8 cellular contexts compared by ENCODE assay signal in genomic region chr2:85753525-85754312, GRCh38. TPM values are rescaled to one million over a fixed set of nuclear protein-coding genes. Genes with fewer than 3 reads are reported as not detected.
DNase-seq lines count a peak whose midpoint lies in the region; ATAC-seq and TF ChIP-seq lines count a peak whose summit lies in the region.

Gene ATOH8 (plus strand): TSS chr2:85753991. CDS start chr2:85754190, 199 bp downstream.

- H3K27me3 Mint-ChIP-seq in activated T-helper 2 cell treated with anti-CD3 and anti-CD28 coated beads, Interferon-gamma antibody, Interleukin-2, Interleukin-4, amounts not matched to agents 10 μg/mL and 5 μg/mL and 100 μg/mL, durations not matched to agents 14 hours and 24 hours and 36 hours (ENCODE audit: low read depth): peaks cover 66% of the 10 kb centered on the region
- peaks cover 44 to 49% of the 10 kb centered on the region in 2 donors for H3K27me3 Mint-ChIP-seq in natural killer cell (ENCODE audit: low read depth in 2 of 2)

- H3K27ac ChIP-seq in gastroesophageal sphincter: peak within 1 kb of the TSS; percentile 10 to 89 (median 86)
- peak within 1 kb of the TSS; percentile 86 for H3K27ac ChIP-seq in vagina

- H3K4me1 ChIP-seq in gastroesophageal sphincter: peaks cover 0 to 93% (median 56%) of the 10 kb centered on the region in 3 donors
- H3K4me1 ChIP-seq in vagina: peaks cover 73% of the 10 kb centered on the region

- H3K4me3 Mint-ChIP-seq in activated T-helper 2 cell treated with anti-CD3 and anti-CD28 coated beads, Interferon-gamma antibody, Interleukin-2, Interleukin-4, amounts not matched to agents 10 μg/mL and 5 μg/mL and 100 μg/mL, durations not matched to agents 14 hours and 24 hours and 36 hours (ENCODE audit: low read depth): peak within 1 kb of the TSS; percentile 81
- peak within 1 kb of the TSS; percentile 83 for H3K4me3 Mint-ChIP-seq in natural killer cell

- no peaks in the 10 kb centered on the region for H3K9me3 ChIP-seq in gastroesophageal sphincter
- no peaks in the 10 kb centered on the region for H3K9me3 ChIP-seq in vagina

- no peak for TF ChIP-seq EP300 in gastroesophageal sphincter (IDR thresholded peaks at IDR 0.05)

- H3K36me3 Mint-ChIP-seq in activated T-helper 2 cell treated with anti-CD3 and anti-CD28 coated beads, Interferon-gamma antibody, Interleukin-2, Interleukin-4, amounts not matched to agents 10 μg/mL and 5 μg/mL and 100 μg/mL, durations not matched to agents 14 hours and 24 hours and 36 hours (ENCODE audit: low read depth): no peaks in the 10 kb centered on the region
- no peaks in the 10 kb centered on the region for H3K36me3 Mint-ChIP-seq in natural killer cell

- WGBS in gastroesophageal sphincter (ENCODE audit: low coverage in 1 of 2), 2 donors: 0% methylated on average over 1 to 5 of the region's 81 CpGs

- H3K27ac Mint-ChIP-seq in activated T-helper 2 cell treated with anti-CD3 and anti-CD28 coated beads, Interferon-gamma antibody, Interleukin-2, Interleukin-4, amounts not matched to agents 10 μg/mL and 5 μg/mL and 100 μg/mL, durations not matched to agents 14 hours and 24 hours and 36 hours: no peak within 1 kb of the TSS
- H3K27ac Mint-ChIP-seq in natural killer cell: peak within 1 kb of the TSS in 1 of 2 donors; percentile 31

- H3K4me1 Mint-ChIP-seq in activated T-helper 2 cell treated with anti-CD3 and anti-CD28 coated beads, Interferon-gamma antibody, Interleukin-2, Interleukin-4, amounts not matched to agents 10 μg/mL and 5 μg/mL and 100 μg/mL, durations not matched to agents 14 hours and 24 hours and 36 hours (ENCODE audit: low read depth): peaks cover 15% of the 10 kb centered on the region
- peaks cover 0 to 27% of the 10 kb centered on the region in 2 donors for H3K4me1 Mint-ChIP-seq in natural killer cell

- H3K4me3 ChIP-seq in gastroesophageal sphincter: peak within 1 kb of the TSS; percentile 82 to 83
- H3K4me3 ChIP-seq in vagina: peak within 1 kb of the TSS; percentile 66 to 91

- intact Hi-C loops in activated T-helper 2 cell treated with anti-CD3 and anti-CD28 coated beads, Interferon-gamma antibody, Interleukin-2, Interleukin-4, amounts not matched to agents 10 μg/mL and 5 μg/mL and 100 μg/mL, durations not matched to agents 14 hours and 24 hours and 36 hours (cut with micrococcal nuclease): no loop called here
- intact Hi-C loops in natural killer cell (cut with micrococcal nuclease) (no loop called here), vagina (cut with DNase I) (loop anchor here (5.0 kb wide), 1 partner anchor 39 kb away; no protein-coding TSS in a partner anchor)

- H3K9me3 Mint-ChIP-seq in activated T-helper 2 cell treated with anti-CD3 and anti-CD28 coated beads, Interferon-gamma antibody, Interleukin-2, Interleukin-4, amounts not matched to agents 10 μg/mL and 5 μg/mL and 100 μg/mL, durations not matched to agents 14 hours and 24 hours and 36 hours: no peaks in the 10 kb centered on the region
- H3K9me3 Mint-ChIP-seq in natural killer cell: no peaks in the 10 kb centered on the region

- peak; percentile 56 to 71 for DNase-seq in NOMO-1 (lab: John Stamatoyannopoulos, UW; ENCODE audit: unreplicated experiment in 2 of 2)
- no peak for DNase-seq in NOMO-1 treated with dmso at 0.1 percent for 144 hours (lab: John Stamatoyannopoulos, UW; ENCODE audit: unreplicated experiment)
- DNase-seq in NCI-H1694 (lab: John Stamatoyannopoulos, UW): peak; percentile 50
- DNase-seq in activated T-helper 2 cell treated with anti-CD3 and anti-CD28 coated beads, Interferon-gamma antibody, Interleukin-2, Interleukin-4, amounts not matched to agents 10 μg/mL and 5 μg/mL and 100 μg/mL, durations not matched to agents 14 hours and 24 hours and 36 hours (ENCODE audit: low spot score): peak; percentile 25
- peak; percentile 24 for DNase-seq in natural killer cell
- DNase-seq in vagina (ENCODE audit: extremely low spot score in 2 of 2): no peak
- DNase-seq in NCI-H1436 (lab: John Stamatoyannopoulos, UW): no peak

- no peaks in the 10 kb centered on the region for H3K27me3 ChIP-seq in gastroesophageal sphincter
- no peaks in the 10 kb centered on the region for H3K27me3 ChIP-seq in vagina

- TF ChIP-seq CTCF in gastroesophageal sphincter (IDR thresholded peaks at IDR 0.05): no peak
- TF ChIP-seq CTCF in natural killer cell (IDR thresholded peaks at IDR 0.05): no peak
- TF ChIP-seq CTCF in vagina (IDR thresholded peaks at IDR 0.05): no peak

- H3K36me3 ChIP-seq in gastroesophageal sphincter: peaks cover 0 to 8% of the 10 kb centered on the region in 2 donors
- H3K36me3 ChIP-seq in vagina: no peaks in the 10 kb centered on the region

- TF ChIP-seq POLR2A in gastroesophageal sphincter (IDR thresholded peaks at IDR 0.05): peak; percentile 44 to 58
- TF ChIP-seq POLR2A in vagina (IDR thresholded peaks at IDR 0.05): peak in 1 of 2 donors; percentile 30

- ATAC-seq in gastroesophageal sphincter (peak; percentile 53), natural killer cell (peak in 2 of 3 donors; percentile 46 to 49)

RNA-seq across cellular contexts. Expression of gene ATOH8, which starts in this region (rescaled TPM):
- 0.07 and 0.11 TPM in 2 replicates for total RNA-seq in activated T-helper 2 cell treated with anti-CD3 and anti-CD28 coated beads, Interferon-gamma antibody, Interleukin-2, Interleukin-4, amounts not matched to agents 10 μg/mL and 5 μg/mL and 100 μg/mL, durations not matched to agents 14 hours and 24 hours and 36 hours
- total RNA-seq in gastroesophageal sphincter (10 to 100 TPM; 34.5 to 79.5 (median 59.6) TPM), natural killer cell (under 1 TPM in 1 of 3 donors, not detected in 2; 0.23 TPM), vagina (66.5 TPM)

Comparison
In these comparisons a context has a peak if more than half of its experiments do, and no peak if none do; other contexts are left out.
1. RNA of gene ATOH8 (total RNA-seq): 34.5 to 79.5 TPM in gastroesophageal sphincter and 66.5 TPM in vagina (single experiment); 0.23 TPM in natural killer cell and 0.07 to 0.11 TPM in activated T-helper 2 cell treated with anti-CD3 and anti-CD28 coated beads, Interferon-gamma antibody, Interleukin-2, Interleukin-4, amounts not matched to agents 10 μg/mL and 5 μg/mL and 100 μg/mL, durations not matched to agents 14 hours and 24 hours and 36 hours; every median in the first group is over 10 times any median in the second.
2. DNase-seq: peak in NOMO-1 (2 of 2) and NCI-H1694 (single experiment); none in NOMO-1 treated with dmso at 0.1 percent for 144 hours (single experiment), vagina (0 of 2) and NCI-H1436 (single experiment).
3. Peak in DNase-seq in activated T-helper 2 cell treated with anti-CD3 and anti-CD28 coated beads, Interferon-gamma antibody, Interleukin-2, Interleukin-4, amounts not matched to agents 10 μg/mL and 5 μg/mL and 100 μg/mL, durations not matched to agents 14 hours and 24 hours and 36 hours; RNA of the gene not detected or under 1 TPM.
4. Peak in DNase-seq and ATAC-seq in natural killer cell; RNA of the gene not detected or under 1 TPM.